In genomic region chr3:194326192-194327029, GRCh38 we compare ENCODE assay signal across 15 cellular contexts. TPM values are rescaled to one million over a fixed set of nuclear protein-coding genes. Genes with fewer than 3 reads are reported as not detected.
A peak's percentile ranks its signal among the peaks of the same experiment; 100 is the strongest.
DNase-seq lines count a peak whose midpoint lies in the region; ATAC-seq, FAIRE-seq and TF ChIP-seq lines count a peak whose summit lies in the region.
"Had no signal": no experiment of that assay in that cellular context is flagged by ENCODE, and none has a peak within 500 bp of the region (broad histone marks: within the 10 kb centered on the region; RNA-seq: fewer than 3 reads in every experiment).

No MANE protein-coding gene starts in this region.

- peak; percentile 97 for FAIRE-seq in bronchial epithelial cell (lab: Jason Lieb, UNC)

- H2AFZ ChIP-seq in neuronal stem cell (ENCODE audit: low read length): no peak overlapping the region

- H2BK120ac ChIP-seq in neuronal stem cell (ENCODE audit: low read depth, low read length): no peak overlapping the region

- H3K27ac ChIP-seq in neuronal stem cell (replicated peaks; ENCODE audit: low read length): no peak overlapping the region
- H3K27ac ChIP-seq in right cardiac atrium (ENCODE audit: low read length): no peak overlapping the region
- H3K27ac ChIP-seq: tibial artery had no signal

- peak overlapping the region; percentile 64 for H3K9ac ChIP-seq in neuronal stem cell (ENCODE audit: low read depth, low read length, poor library complexity)

- H3K36me3 ChIP-seq in bronchial epithelial cell (ENCODE audit: control insufficient read depth, insufficient read depth, low read length) (no peaks in the 10 kb centered on the region), neuronal stem cell (replicated peaks in 1 of 2; ENCODE audit: control insufficient read depth in 2 of 2, insufficient read depth in 2 of 2, low read length in 2 of 2) (peaks cover 0 to 8% of the 10 kb centered on the region in 2 donors)
- H3K36me3 ChIP-seq: tibial artery had no signal

- H3K4me2 ChIP-seq in neuronal stem cell (ENCODE audit: insufficient read depth, low read length, poor library complexity, severe bottlenecking): no peak overlapping the region

- peak overlapping the region; percentile 86 for H3K14ac ChIP-seq in neuronal stem cell (ENCODE audit: low read length)

- no peak overlapping the region for H3K4me3 ChIP-seq in bronchial epithelial cell (ENCODE audit: low read depth, low read length)
- H3K4me3 ChIP-seq in neuronal stem cell (ENCODE audit: low read length in 2 of 2): peak overlapping the region in 1 of 2 donors; percentile 66
- no peak overlapping the region for H3K4me3 ChIP-seq in right cardiac atrium (ENCODE audit: low read length)
- H3K4me3 ChIP-seq: tibial artery had no signal

- H3K9me3 ChIP-seq in neuronal stem cell (replicated peaks in 1 of 2; ENCODE audit: control insufficient read depth in 2 of 2, insufficient read depth in 1 of 2, low read depth in 1 of 2, low read length in 2 of 2) (peaks cover 10 to 28% of the 10 kb centered on the region in 2 donors), right cardiac atrium (ENCODE audit: control insufficient read depth, low read length) (no peaks in the 10 kb centered on the region)
- H3K9me3 ChIP-seq: tibial artery had no signal

- H3K23ac ChIP-seq in neuronal stem cell (ENCODE audit: low read depth, low read length, poor library complexity): peak overlapping the region; percentile 0

- peak overlapping the region; percentile 86 for H4K91ac ChIP-seq in neuronal stem cell (ENCODE audit: low read depth, low read length, poor library complexity)

- no peaks in the 10 kb centered on the region for H3K27me3 ChIP-seq in bronchial epithelial cell (ENCODE audit: control insufficient read depth, insufficient read depth, low read length)
- H3K27me3 ChIP-seq in neuronal stem cell (ENCODE audit: control insufficient read depth in 3 of 3, insufficient read depth in 3 of 3, low read depth in 1 of 3, low read length in 3 of 3): peaks cover 0 to 19% (median 17%) of the 10 kb centered on the region in 3 experiments
- H3K27me3 ChIP-seq in right cardiac atrium (ENCODE audit: control insufficient read depth, insufficient read depth): no peaks in the 10 kb centered on the region

- H3K79me1 ChIP-seq in neuronal stem cell (ENCODE audit: low read depth, low read length): peaks cover 8% of the 10 kb centered on the region

- no peak overlapping the region for H3K4ac ChIP-seq in neuronal stem cell (ENCODE audit: low read length)

- peak overlapping the region; percentile 42 for H2BK15ac ChIP-seq in neuronal stem cell (ENCODE audit: low read length)

- intact Hi-C loops in right cardiac atrium (cut with DNase I): no loop called here

- H2BK5ac ChIP-seq in neuronal stem cell (ENCODE audit: low read length): no peak overlapping the region

- peak; percentile 48 for DNase-seq in ELR (ENCODE audit: low read depth)
- peak; percentile 27 for DNase-seq in HT-29 (ENCODE audit: low spot score)
- no peak for DNase-seq in bronchial epithelial cell (ENCODE audit: low read depth)
- no peak for DNase-seq in neuronal stem cell (ENCODE audit: low spot score)
- no peak for DNase-seq in midbrain (lab: John Stamatoyannopoulos, UW)
- no peak for DNase-seq in AG08395 (ENCODE audit: low spot score)
- DNase-seq in right cardiac atrium: no peak
- DNase-seq: caudate nucleus; endodermal cell; left cardiac atrium; NCI-H1105 treated with DMSO at 0.1 percent for 48 hours; stimulated activated CD4-positive, alpha-beta T cell treated with anti-CD3 and anti-CD28 coated beads, Interleukin-2, amount 100 ng/mL, for 48 hours; tibial artery had no signal

- ATAC-seq in right cardiac atrium: no peak
- ATAC-seq: left cardiac atrium had no signal

- peak overlapping the region; percentile 64 for H2AK5ac ChIP-seq in neuronal stem cell (ENCODE audit: low read depth, low read length)

- H4K8ac ChIP-seq in neuronal stem cell (ENCODE audit: low read depth, low read length): no peak overlapping the region

- no peak overlapping the region for H3K18ac ChIP-seq in neuronal stem cell (ENCODE audit: low read length)

- H3K4me1 ChIP-seq in neuronal stem cell (ENCODE audit: control insufficient read depth in 2 of 2, insufficient read depth in 1 of 2, low read depth in 1 of 2, low read length in 2 of 2) (peaks cover 12 to 14% of the 10 kb centered on the region in 2 donors), right cardiac atrium (ENCODE audit: control insufficient read depth, insufficient read depth, low read length) (peaks cover 13% of the 10 kb centered on the region)

- no peak overlapping the region for H2BK12ac ChIP-seq in neuronal stem cell (ENCODE audit: low read length)

- TF ChIP-seq CTCF in bronchial epithelial cell (IDR thresholded peaks at IDR 0.05; ENCODE audit: insufficient read depth, low read length, severe bottlenecking): no peak

- 100% methylated on average over 1 of the region's 15 CpGs; no CpG with 5 or more reads in 1 of the 2 donors for WGBS in neuronal stem cell (ENCODE audit: extremely low coverage in 2 of 2, insufficient read length in 2 of 2, insufficient replicate concordance in 1 of 2), 2 donors
- WGBS in right cardiac atrium: 60% methylated on average over 15 of the region's 15 CpGs

RNA-seq across cellular contexts. Expression of gene CPN2, which starts 24.7 kb away (rescaled TPM):
- not detected in 2 replicates for total RNA-seq in HT-29 (2014; rRNA removed; shearing (Covaris generic))
- total RNA-seq in bronchial epithelial cell (not detected in 2 replicates), right cardiac atrium (not detected)
- polyA plus RNA-seq in neuronal stem cell (2013, experiment 1 of 2): not detected
- not detected for polyA plus RNA-seq in neuronal stem cell (2013, experiment 2 of 2)
- polyA plus RNA-seq in right cardiac atrium: 0.07 TPM
- total RNA-seq: CD4-positive, alpha-beta memory T cell; left cardiac atrium had no signal
- polyA plus RNA-seq: CD4-positive, alpha-beta memory T cell had no signal

RNA-seq across cellular contexts. Expression of gene LRRC15, which starts 43.1 kb away (rescaled TPM):
- not detected in 2 replicates for total RNA-seq in HT-29 (2014; rRNA removed; shearing (Covaris generic))
- total RNA-seq in bronchial epithelial cell (not detected in 2 replicates), right cardiac atrium (under 1 TPM in 3 of 4 donors, not detected in 1; 0.03 to 0.06 (median 0.06) TPM)
- 0.01 TPM for polyA plus RNA-seq in neuronal stem cell (2013, experiment 1 of 2)
- 0.01 TPM for polyA plus RNA-seq in neuronal stem cell (2013, experiment 2 of 2)
- 0.07 TPM for polyA plus RNA-seq in right cardiac atrium
- total RNA-seq: CD4-positive, alpha-beta memory T cell; renal cortical epithelial cell had no signal
- polyA plus RNA-seq: CD4-positive, alpha-beta memory T cell had no signal

Comparison
In these comparisons a context has a peak if more than half of its experiments do, and no peak if none do; other contexts are left out.
1. DNase-seq: peak in ELR (single experiment) and HT-29 (single experiment); none in bronchial epithelial cell (single experiment), neuronal stem cell (single experiment), midbrain (single experiment), AG08395 (single experiment) and right cardiac atrium (0 of 3).